22 cellular contexts compared by ENCODE assay signal in the genomic region with DNA sequence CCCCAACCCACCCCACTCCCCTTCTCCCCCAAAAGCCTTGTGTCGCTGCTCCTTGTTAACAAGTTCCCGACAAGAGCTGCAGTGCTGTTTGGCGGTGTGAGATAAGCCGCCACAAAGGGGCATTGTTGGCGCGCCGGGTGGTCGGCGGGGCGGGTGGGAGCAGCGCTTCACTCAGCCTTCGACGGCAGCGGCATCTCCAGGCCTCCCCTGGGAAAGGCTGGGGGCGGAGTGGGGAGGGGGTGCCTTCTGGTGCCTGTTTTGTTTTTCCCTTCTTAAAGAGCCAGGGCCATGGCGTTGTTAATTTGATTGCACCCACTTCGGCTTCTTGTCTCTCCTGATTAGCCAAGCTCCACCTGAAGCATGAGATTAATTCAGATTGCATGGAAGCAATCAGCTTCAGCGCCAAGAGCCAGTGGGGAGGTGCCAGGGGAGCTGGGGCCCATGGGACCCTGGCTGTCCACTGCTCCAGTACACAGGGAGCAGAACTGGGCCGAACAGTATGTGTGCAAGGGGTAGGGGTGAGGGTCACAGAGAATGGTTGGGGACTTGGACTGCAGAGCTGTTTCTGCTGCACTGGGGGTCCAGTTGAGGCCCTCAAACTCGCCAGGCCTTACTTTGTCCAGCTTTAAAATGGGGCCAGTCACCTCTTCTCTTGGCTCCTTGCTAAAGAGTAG.
DNase-seq lines count a peak whose midpoint lies in the region; ATAC-seq and TF ChIP-seq lines count a peak whose summit lies in the region.
"Had no signal": no experiment of that assay in that cellular context is flagged by ENCODE, and none has a peak within 500 bp of the region (broad histone marks: within the 10 kb centered on the region; RNA-seq: fewer than 3 reads in every experiment).

No MANE protein-coding gene starts in this region.

- peaks cover 27% of the 10 kb centered on the region for H3K4me1 Mint-ChIP-seq in glutamatergic neuron (ENCODE audit: low read depth, unreplicated experiment)
- H3K4me1 Mint-ChIP-seq: activated naive CD4-positive, alpha-beta T cell treated with anti-CD3 and anti-CD28 coated beads, Interleukin-2, amount 50 U/mL, for 24 hours had no signal

- H3K4me3 ChIP-seq in H7 (ENCODE audit: insufficient read depth, low read depth, low read length), result no peak overlapping the region
- H3K4me3 ChIP-seq: ascending aorta, esophagus muscularis mucosa, gastroesophageal sphincter, HAP-1 had no signal

- H3K36me3 ChIP-seq in H7 (replicated peaks; ENCODE audit: control insufficient read depth, insufficient read depth, low read length), result no peaks in the 10 kb centered on the region
- H3K36me3 ChIP-seq: ascending aorta, gastroesophageal sphincter, HAP-1 had no signal

- ATAC-seq in HG03025 (IDR thresholded peaks at IDR 0.05; ENCODE audit: low FRiP score, unreplicated experiment), result no peak
- ATAC-seq: gastroesophageal sphincter; Panc1; right cardiac atrium; stimulated activated effector memory CD8-positive, alpha-beta T cell treated with anti-CD3 and anti-CD28 coated beads, Interleukin-12 subunit alpha, Interleukin-12 subunit beta, amount 100 ng/mL, for 72 hours had no signal

- H3K4me3 Mint-ChIP-seq in glutamatergic neuron (ENCODE audit: unreplicated experiment), result no peak overlapping the region
- H3K4me3 Mint-ChIP-seq: activated naive CD4-positive, alpha-beta T cell treated with anti-CD3 and anti-CD28 coated beads, Interleukin-2, amount 50 U/mL, for 24 hours; stimulated activated effector memory CD8-positive, alpha-beta T cell treated with anti-CD3 and anti-CD28 coated beads, Interleukin-12 subunit alpha, Interleukin-12 subunit beta, amount 100 ng/mL, for 72 hours had no signal

- peaks cover 3% of the 10 kb centered on the region for H3K9me3 Mint-ChIP-seq in glutamatergic neuron (ENCODE audit: unreplicated experiment)
- H3K9me3 Mint-ChIP-seq: activated naive CD4-positive, alpha-beta T cell treated with anti-CD3 and anti-CD28 coated beads, Interleukin-2, amount 50 U/mL, for 24 hours; stimulated activated effector memory CD8-positive, alpha-beta T cell treated with anti-CD3 and anti-CD28 coated beads, Interleukin-12 subunit alpha, Interleukin-12 subunit beta, amount 100 ng/mL, for 72 hours had no signal

- H3K27ac Mint-ChIP-seq in glutamatergic neuron (ENCODE audit: unreplicated experiment), result no peak overlapping the region
- H3K27ac Mint-ChIP-seq: activated naive CD4-positive, alpha-beta T cell treated with anti-CD3 and anti-CD28 coated beads, Interleukin-2, amount 50 U/mL, for 24 hours; stimulated activated effector memory CD8-positive, alpha-beta T cell treated with anti-CD3 and anti-CD28 coated beads, Interleukin-12 subunit alpha, Interleukin-12 subunit beta, amount 100 ng/mL, for 72 hours had no signal

- DNase-seq in H7, result peak; percentile 91
- DNase-seq in NCI-H526 (lab: John Stamatoyannopoulos, UW), result peak; percentile 66 to 78
- peak; percentile 81 for DNase-seq in glutamatergic neuron
- DNase-seq in retina, result peak; percentile 93
- DNase-seq in DMS153 (lab: John Stamatoyannopoulos, UW), result no peak
- no peak for DNase-seq in NCI-H187 (lab: John Stamatoyannopoulos, UW)
- DNase-seq: activated CD4-positive, alpha-beta T cell treated with anti-CD3 and anti-CD28 coated beads for 1 hour; Calu3; effector CD4-positive, alpha-beta T cell; MM.1S; NCI-H1930; NCI-H748 treated with DMSO at 0.1 percent for 48 hours; right cardiac atrium; T-helper 9 cell had no signal

- peaks cover 4% of the 10 kb centered on the region for H3K36me3 Mint-ChIP-seq in glutamatergic neuron (ENCODE audit: unreplicated experiment)
- H3K36me3 Mint-ChIP-seq: activated naive CD4-positive, alpha-beta T cell treated with anti-CD3 and anti-CD28 coated beads, Interleukin-2, amount 50 U/mL, for 24 hours; stimulated activated effector memory CD8-positive, alpha-beta T cell treated with anti-CD3 and anti-CD28 coated beads, Interleukin-12 subunit alpha, Interleukin-12 subunit beta, amount 100 ng/mL, for 72 hours had no signal

- no peaks in the 10 kb centered on the region for H3K27me3 ChIP-seq in H7 (ENCODE audit: control insufficient read depth, insufficient read depth, low read length)
- H3K27me3 ChIP-seq: ascending aorta had no signal

- TF ChIP-seq CTCF in glutamatergic neuron (IDR thresholded peaks at IDR 0.05; ENCODE audit: partially characterized antibody, unreplicated experiment), result no peak

- H3K27me3 Mint-ChIP-seq in glutamatergic neuron (ENCODE audit: unreplicated experiment), result peaks cover 7% of the 10 kb centered on the region

Comparison
In these comparisons a context has a peak if more than half of its experiments do, and no peak if none do; other contexts are left out.
1. DNase-seq: peak in H7 (single experiment), NCI-H526 (2 of 2), glutamatergic neuron (single experiment) and retina (single experiment); none in DMS153 (single experiment) and NCI-H187 (0 of 2).